In genomic region chr6:149660028-149660427, GRCh38 we compare ENCODE assay signal across 30 cellular contexts.
"Had no signal": no experiment of that assay in that cellular context is flagged by ENCODE, and none has a peak within 500 bp of the region (broad histone marks: within the 10 kb centered on the region; RNA-seq: fewer than 3 reads in every experiment).

No MANE protein-coding gene starts in this region.

- H3K4me1 ChIP-seq: breast epithelium, gastroesophageal sphincter, pancreas, prostate gland, sigmoid colon, suprapubic skin, tibial artery, upper lobe of right lung had no signal

- ATAC-seq: gastroesophageal sphincter; left colon; naive thymus-derived CD8-positive, alpha-beta T cell; pancreas; stimulated activated memory B cell treated with anti-CD40 and anti-IgM and Interleukin-4, amounts not matched to agents 10 μg/mL and 1 μg/mL and 100 μg/mL, for 72 hours; upper lobe of right lung had no signal

- H3K36me3 ChIP-seq: breast epithelium, prostate gland had no signal

- H3K4me3 Mint-ChIP-seq: activated naive CD4-positive, alpha-beta T cell treated with anti-CD3 and anti-CD28 coated beads for 36 hours; memory B cell; naive thymus-derived CD8-positive, alpha-beta T cell; neural crest cell; stimulated activated memory B cell treated with anti-CD40 and anti-IgM and Interleukin-4, amounts not matched to agents 10 μg/mL and 1 μg/mL and 100 μg/mL, for 72 hours had no signal

- H3K27ac Mint-ChIP-seq: activated naive CD4-positive, alpha-beta T cell treated with anti-CD3 and anti-CD28 coated beads for 36 hours; memory B cell; stimulated activated memory B cell treated with anti-CD40 and anti-IgM and Interleukin-4, amounts not matched to agents 10 μg/mL and 1 μg/mL and 100 μg/mL, for 72 hours had no signal

- DNase-seq: activated CD4-positive, alpha-beta T cell treated with anti-CD3 and anti-CD28 coated beads for 4 hours; activated CD8-positive, alpha-beta memory T cell treated with anti-CD3 and anti-CD28 coated beads, Interleukin-2, amount 50 U/mL, for 4 hours; activated effector memory CD4-positive, alpha-beta T cell treated with Interleukin-2 at 50 U/mL for 16 hours; activated naive CD4-positive, alpha-beta T cell treated with anti-CD3 and anti-CD28 coated beads for 36 hours; activated T-cell treated with anti-CD3 and anti-CD28 coated beads, Interleukin-2, amount 50 U/mL, for 48 hours; central memory CD4-positive, alpha-beta T cell; kidney; left colon; midbrain; naive thymus-derived CD8-positive, alpha-beta T cell; nucleus accumbens; pancreas; retina; sigmoid colon; small intestine; stimulated activated CD4-positive, alpha-beta T cell treated with anti-CD3 and anti-CD28 coated beads, Interleukin-4, amount 100 ng/mL, for 24 hours; T-helper 9 cell; tibial artery; upper lobe of right lung had no signal

- H3K79me2 ChIP-seq: hepatocyte had no signal

- H3K27me3 ChIP-seq: breast epithelium, gastroesophageal sphincter, hepatocyte, pancreas, sigmoid colon, suprapubic skin, tibial artery, upper lobe of right lung had no signal

- H3K27ac ChIP-seq: breast epithelium, gastroesophageal sphincter, hepatocyte, pancreas, prostate gland, sigmoid colon, suprapubic skin, tibial artery, upper lobe of right lung, VCaP had no signal

- FAIRE-seq: endothelial cell of umbilical vein, kidney, pancreas, small intestine, TTC549 had no signal

- H3K4me3 ChIP-seq: breast epithelium, gastroesophageal sphincter, hepatocyte, pancreas, prostate gland, sigmoid colon, suprapubic skin, tibial artery, upper lobe of right lung had no signal

- H2AFZ ChIP-seq: hepatocyte had no signal

- H3K9me3 ChIP-seq: breast epithelium, gastroesophageal sphincter, pancreas, prostate gland, sigmoid colon, suprapubic skin, tibial artery, upper lobe of right lung had no signal

- H3K27me3 Mint-ChIP-seq: memory B cell; naive thymus-derived CD8-positive, alpha-beta T cell; stimulated activated memory B cell treated with anti-CD40 and anti-IgM and Interleukin-4, amounts not matched to agents 10 μg/mL and 1 μg/mL and 100 μg/mL, for 72 hours had no signal

- H3K9me3 Mint-ChIP-seq: activated naive CD4-positive, alpha-beta T cell treated with anti-CD3 and anti-CD28 coated beads for 36 hours; memory B cell; naive thymus-derived CD8-positive, alpha-beta T cell; neural crest cell; stimulated activated memory B cell treated with anti-CD40 and anti-IgM and Interleukin-4, amounts not matched to agents 10 μg/mL and 1 μg/mL and 100 μg/mL, for 72 hours had no signal

- H3K4me1 Mint-ChIP-seq: memory B cell; neural crest cell; stimulated activated memory B cell treated with anti-CD40 and anti-IgM and Interleukin-4, amounts not matched to agents 10 μg/mL and 1 μg/mL and 100 μg/mL, for 72 hours had no signal

- H3K4me2 ChIP-seq: hepatocyte had no signal
